Comparison of ENCODE assay signal across 14 cellular contexts in genomic region chr6:27148404-27148795, GRCh38.
DNase-seq lines count a peak whose midpoint lies in the region; ATAC-seq and TF ChIP-seq lines count a peak whose summit lies in the region.
"Had no signal": no experiment of that assay in that cellular context is flagged by ENCODE, and none has a peak within 500 bp of the region (broad histone marks: within the 10 kb centered on the region; RNA-seq: fewer than 3 reads in every experiment).

No MANE protein-coding gene starts in this region.

- TF ChIP-seq POLR2A in NB4 (IDR thresholded peaks at IDR 0.05; ENCODE audit: extremely low read depth, insufficient read length): no peak

- H3K36me3 ChIP-seq in upper lobe of right lung: no peaks in the 10 kb centered on the region
- H3K36me3 ChIP-seq: tibial artery had no signal

- H3K4me3 Mint-ChIP-seq in activated naive CD4-positive, alpha-beta T cell treated with anti-CD3 and anti-CD28 coated beads, Interleukin-2, amount 10 ng/mL, durations not matched to agents 7 days and 5 days: no peak overlapping the region
- H3K4me3 Mint-ChIP-seq in activated T-helper 1 cell treated with anti-CD3 and anti-CD28 coated beads, Interleukin-12 subunit alpha, Interleukin-12 subunit beta, Interleukin-2, Interleukin-4 antibody, amounts not matched to agents 30 ng/mL and 10 ng/mL and 1 ng/mL, durations not matched to agents 14 hours and 24 hours and 36 hours: peak overlapping the region; percentile 61
- no peak overlapping the region for H3K4me3 Mint-ChIP-seq in nephron progenitor cell

- peaks cover 4% of the 10 kb centered on the region for H3K4me1 ChIP-seq in upper lobe of right lung

- H3K9me3 Mint-ChIP-seq in activated naive CD4-positive, alpha-beta T cell treated with anti-CD3 and anti-CD28 coated beads, Interleukin-2, amount 10 ng/mL, durations not matched to agents 7 days and 5 days: no peaks in the 10 kb centered on the region
- H3K9me3 Mint-ChIP-seq in activated T-helper 1 cell treated with anti-CD3 and anti-CD28 coated beads, Interleukin-12 subunit alpha, Interleukin-12 subunit beta, Interleukin-2, Interleukin-4 antibody, amounts not matched to agents 30 ng/mL and 10 ng/mL and 1 ng/mL, durations not matched to agents 14 hours and 24 hours and 36 hours: no peaks in the 10 kb centered on the region
- no peaks in the 10 kb centered on the region for H3K9me3 Mint-ChIP-seq in nephron progenitor cell
- H3K9me3 Mint-ChIP-seq: neural crest cell had no signal

- TF ChIP-seq CTCF in NB4 (IDR thresholded peaks at IDR 0.05; ENCODE audit: low read depth, low read length) (no peak), nephron progenitor cell (IDR thresholded peaks at IDR 0.05) (no peak), upper lobe of right lung (IDR thresholded peaks at IDR 0.05) (no peak)

- no peak for DNase-seq in activated naive CD4-positive, alpha-beta T cell treated with anti-CD3 and anti-CD28 coated beads, Interleukin-2, amount 10 ng/mL, durations not matched to agents 7 days and 5 days
- no peak for DNase-seq in activated naive CD4-positive, alpha-beta T cell treated with anti-CD3 and anti-CD28 coated beads, Interleukin-2, amount 50 U/mL, for 16 hours
- DNase-seq in NB4 (ENCODE audit: low read depth) (no peak), nephron progenitor cell (no peak), upper lobe of right lung (no peak)
- no peak for DNase-seq in activated T-helper 1 cell treated with anti-CD3 and anti-CD28 coated beads, Interleukin-12 subunit alpha, Interleukin-12 subunit beta, Interleukin-2, Interleukin-4 antibody, amounts not matched to agents 30 ng/mL and 10 ng/mL and 1 ng/mL, durations not matched to agents 14 hours and 24 hours and 36 hours (ENCODE audit: low spot score)
- DNase-seq: DMS153, left ventricle myocardium superior, NCI-H510A treated with DMSO at 0.1 percent for 48 hours, tibial artery had no signal

- H3K9me3 ChIP-seq in upper lobe of right lung: no peaks in the 10 kb centered on the region
- H3K9me3 ChIP-seq: tibial artery had no signal

- H3K36me3 Mint-ChIP-seq in activated naive CD4-positive, alpha-beta T cell treated with anti-CD3 and anti-CD28 coated beads, Interleukin-2, amount 10 ng/mL, durations not matched to agents 7 days and 5 days: peaks cover 2% of the 10 kb centered on the region
- peaks cover 2% of the 10 kb centered on the region for H3K36me3 Mint-ChIP-seq in activated T-helper 1 cell treated with anti-CD3 and anti-CD28 coated beads, Interleukin-12 subunit alpha, Interleukin-12 subunit beta, Interleukin-2, Interleukin-4 antibody, amounts not matched to agents 30 ng/mL and 10 ng/mL and 1 ng/mL, durations not matched to agents 14 hours and 24 hours and 36 hours (ENCODE audit: low read depth)
- no peaks in the 10 kb centered on the region for H3K36me3 Mint-ChIP-seq in nephron progenitor cell (ENCODE audit: low read depth)

- CTCF ChIA-PET in activated naive CD4-positive, alpha-beta T cell treated with anti-CD3 and anti-CD28 coated beads, Interleukin-2, amount 10 ng/mL, durations not matched to agents 7 days and 5 days (lab: Charles Lee): interaction anchor here (1.1 kb wide), 1 partner anchor 21 kb away, joined by 4 read pairs; no protein-coding TSS in a partner anchor

- intact Hi-C loops in activated T-helper 1 cell treated with anti-CD3 and anti-CD28 coated beads, Interleukin-12 subunit alpha, Interleukin-12 subunit beta, Interleukin-2, Interleukin-4 antibody, amounts not matched to agents 30 ng/mL and 10 ng/mL and 1 ng/mL, durations not matched to agents 14 hours and 24 hours and 36 hours (cut with micrococcal nuclease): loop anchor here (5.0 to 10.0 kb wide), 3 partner anchors 986 to 1714 kb away; a partner anchor contains a TSS
- intact Hi-C loops in upper lobe of right lung (cut with DNase I): no loop called here

- H3K27ac Mint-ChIP-seq in activated naive CD4-positive, alpha-beta T cell treated with anti-CD3 and anti-CD28 coated beads, Interleukin-2, amount 10 ng/mL, durations not matched to agents 7 days and 5 days: peak overlapping the region; percentile 19
- H3K27ac Mint-ChIP-seq in activated T-helper 1 cell treated with anti-CD3 and anti-CD28 coated beads, Interleukin-12 subunit alpha, Interleukin-12 subunit beta, Interleukin-2, Interleukin-4 antibody, amounts not matched to agents 30 ng/mL and 10 ng/mL and 1 ng/mL, durations not matched to agents 14 hours and 24 hours and 36 hours: peak overlapping the region; percentile 50
- peak overlapping the region; percentile 31 for H3K27ac Mint-ChIP-seq in nephron progenitor cell

- H3K27ac ChIP-seq in upper lobe of right lung: no peak overlapping the region

- ATAC-seq in HG03097 (IDR thresholded peaks at IDR 0.05; ENCODE audit: low FRiP score, unreplicated experiment) (no peak), upper lobe of right lung (no peak), GM18498 (IDR thresholded peaks at IDR 0.05; ENCODE audit: unreplicated experiment) (no peak)
- ATAC-seq: left ventricle myocardium superior, Right ventricle myocardium inferior had no signal

- H3K4me3 ChIP-seq in NB4 (ENCODE audit: low read depth, low read length) (peak overlapping the region; percentile 58), upper lobe of right lung (no peak overlapping the region)

- no peaks in the 10 kb centered on the region for H3K27me3 Mint-ChIP-seq in activated naive CD4-positive, alpha-beta T cell treated with anti-CD3 and anti-CD28 coated beads, Interleukin-2, amount 10 ng/mL, durations not matched to agents 7 days and 5 days
- H3K27me3 Mint-ChIP-seq in activated T-helper 1 cell treated with anti-CD3 and anti-CD28 coated beads, Interleukin-12 subunit alpha, Interleukin-12 subunit beta, Interleukin-2, Interleukin-4 antibody, amounts not matched to agents 30 ng/mL and 10 ng/mL and 1 ng/mL, durations not matched to agents 14 hours and 24 hours and 36 hours (ENCODE audit: insufficient read depth): no peaks in the 10 kb centered on the region
- no peaks in the 10 kb centered on the region for H3K27me3 Mint-ChIP-seq in nephron progenitor cell (ENCODE audit: low read depth, poor library complexity)

- H3K27me3 ChIP-seq in upper lobe of right lung: no peaks in the 10 kb centered on the region
- H3K27me3 ChIP-seq: tibial artery had no signal

- H3K4me1 Mint-ChIP-seq in activated naive CD4-positive, alpha-beta T cell treated with anti-CD3 and anti-CD28 coated beads, Interleukin-2, amount 10 ng/mL, durations not matched to agents 7 days and 5 days: peaks cover 10% of the 10 kb centered on the region
- H3K4me1 Mint-ChIP-seq in activated T-helper 1 cell treated with anti-CD3 and anti-CD28 coated beads, Interleukin-12 subunit alpha, Interleukin-12 subunit beta, Interleukin-2, Interleukin-4 antibody, amounts not matched to agents 30 ng/mL and 10 ng/mL and 1 ng/mL, durations not matched to agents 14 hours and 24 hours and 36 hours (ENCODE audit: low read depth): peaks cover 14% of the 10 kb centered on the region
- H3K4me1 Mint-ChIP-seq in nephron progenitor cell: peaks cover 12% of the 10 kb centered on the region
